Comparison of ENCODE assay signal across 8 cellular contexts in the genomic region with DNA sequence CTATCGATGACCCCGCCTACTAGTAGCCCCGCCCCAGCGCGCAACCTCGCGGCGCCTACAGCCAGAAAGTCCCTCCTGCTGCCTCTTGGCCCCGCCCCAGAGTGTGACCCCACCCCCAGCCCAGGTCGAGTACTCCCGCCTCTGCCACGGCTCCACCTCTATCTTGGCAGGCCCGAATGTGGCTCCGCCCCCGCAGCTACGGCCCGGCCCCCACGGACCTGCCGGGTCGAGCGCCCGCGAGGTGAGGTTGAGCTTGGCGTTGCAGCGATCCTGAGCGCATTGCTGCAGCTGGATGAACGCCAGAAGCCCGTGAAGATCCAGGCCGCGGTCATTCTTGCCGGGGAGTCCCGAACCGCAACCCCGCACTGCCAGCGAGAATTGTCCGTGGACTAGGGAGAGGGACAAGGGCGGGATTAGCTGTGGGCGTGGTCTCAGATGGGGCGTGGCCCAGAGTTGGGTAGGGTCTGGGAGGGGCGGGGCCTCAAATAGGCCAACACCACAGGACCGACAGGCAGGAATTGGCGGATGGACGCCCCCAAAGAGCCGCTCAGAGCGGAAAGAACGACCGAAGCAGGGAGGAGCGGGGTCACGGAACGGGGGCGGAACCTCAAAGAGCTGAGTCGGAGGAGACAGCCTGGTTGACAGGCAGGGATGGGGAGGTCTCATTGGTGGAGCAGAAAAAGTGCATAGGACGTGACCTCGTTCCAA. TPM values are rescaled to one million over a fixed set of nuclear protein-coding genes. Genes with fewer than 3 reads are reported as not detected.
DNase-seq lines count a peak whose midpoint lies in the region; ATAC-seq and TF ChIP-seq lines count a peak whose summit lies in the region.

No MANE protein-coding gene starts in this region.

- ATAC-seq in HG02610 (IDR thresholded peaks at IDR 0.05; ENCODE audit: unreplicated experiment) = peak; percentile 85
- ATAC-seq in upper lobe of left lung (ENCODE audit: low FRiP score in 2 of 2) = peak; percentile 96

- H3K9me3 Mint-ChIP-seq in progenitor cell of endocrine pancreas (ENCODE audit: low read depth) = no peaks in the 10 kb centered on the region

- H3K4me1 ChIP-seq in left ventricle myocardium inferior (peaks cover 22% of the 10 kb centered on the region), upper lobe of left lung (peaks cover 5 to 26% (median 16%) of the 10 kb centered on the region in 4 donors)

- peak overlapping the region; percentile 87 for H3K27ac Mint-ChIP-seq in progenitor cell of endocrine pancreas

- no peaks in the 10 kb centered on the region for H3K4me1 Mint-ChIP-seq in progenitor cell of endocrine pancreas (ENCODE audit: low read depth)

- peaks cover 1% of the 10 kb centered on the region for H3K36me3 Mint-ChIP-seq in progenitor cell of endocrine pancreas (ENCODE audit: insufficient read depth)

- H3K27ac ChIP-seq in left ventricle myocardium inferior (replicated peaks) (peak overlapping the region; percentile 84), upper lobe of left lung (peak overlapping the region; percentile 74 to 90 (median 80))

- WGBS in upper lobe of left lung, 2 donors = 0 to 1% methylated on average over 38 to 40 of the region's 54 CpGs

- DNase-seq in GM10248 (ENCODE audit: extremely low spot score) = peak; percentile 99
- peak; percentile 77 for DNase-seq in NCI-H1092 (lab: John Stamatoyannopoulos, UW)
- peak; percentile 97 to 100 (median 100) for DNase-seq in T-helper 1 cell
- peak; percentile 88 for DNase-seq in amniotic stem cell (lab: John Stamatoyannopoulos, UW)
- DNase-seq in left ventricle myocardium inferior = peak; percentile 98
- DNase-seq in progenitor cell of endocrine pancreas (ENCODE audit: low spot score, unreplicated experiment) = peak; percentile 91
- peak; percentile 99 for DNase-seq in upper lobe of left lung

- POLR2A ChIA-PET in GM10248 (lab: Yijun Ruan, JAX) = interaction anchor here (0.5 to 1.7 kb wide), 9 partner anchors 9 to 291 kb away, joined by 3 to 7 read pairs (median 5); a partner anchor contains a TSS

- intact Hi-C loops in left ventricle myocardium inferior (cut with micrococcal nuclease) = no loop called here

- TF ChIP-seq EP300 in upper lobe of left lung (IDR thresholded peaks at IDR 0.05) = no peak

- H3K4me3 Mint-ChIP-seq in progenitor cell of endocrine pancreas (ENCODE audit: low read depth) = peak overlapping the region; percentile 85

- H3K9me3 ChIP-seq in left ventricle myocardium inferior (replicated peaks) = no peaks in the 10 kb centered on the region
- H3K9me3 ChIP-seq in upper lobe of left lung = no peaks in the 10 kb centered on the region

- no peaks in the 10 kb centered on the region for H3K36me3 ChIP-seq in left ventricle myocardium inferior
- no peaks in the 10 kb centered on the region for H3K36me3 ChIP-seq in upper lobe of left lung

- TF ChIP-seq POLR2A in upper lobe of left lung (IDR thresholded peaks at IDR 0.05) = peak in 2 of 4 donors; percentile 10 to 59

- H3K27me3 ChIP-seq in left ventricle myocardium inferior (ENCODE audit: low read depth) (peaks cover 16% of the 10 kb centered on the region), upper lobe of left lung (no peaks in the 10 kb centered on the region)

- H3K4me3 ChIP-seq in left ventricle myocardium inferior (peak overlapping the region; percentile 72), upper lobe of left lung (peak overlapping the region; percentile 63 to 80 (median 70))

- peaks cover 61% of the 10 kb centered on the region for H3K27me3 Mint-ChIP-seq in progenitor cell of endocrine pancreas

- CTCF ChIA-PET in GM10248 (lab: Yijun Ruan, JAX) = interaction anchor here (0.8 to 12.1 kb wide), 10 partner anchors 11 to 131 kb away, joined by 3 to 88 read pairs (median 5); no protein-coding TSS in a partner anchor

- no peak for TF ChIP-seq CTCF in GM10248 (IDR thresholded peaks at IDR 0.05; ENCODE audit: control extremely low read depth, extremely low read depth, low read depth, missing control alignments)
- no peak for TF ChIP-seq CTCF in left ventricle myocardium inferior (IDR thresholded peaks at IDR 0.05; ENCODE audit: borderline replicate concordance)
- TF ChIP-seq CTCF in progenitor cell of endocrine pancreas (IDR thresholded peaks at IDR 0.05; ENCODE audit: unreplicated experiment) = no peak
- TF ChIP-seq CTCF in upper lobe of left lung (IDR thresholded peaks at IDR 0.05) = no peak

RNA-seq across cellular contexts. Expression of a gene that starts 1.9 kb away (rescaled TPM):
- total RNA-seq in left ventricle myocardium inferior (0.38 TPM), progenitor cell of endocrine pancreas (0.47 and 0.60 TPM in 2 replicates), upper lobe of left lung (10 to 100 TPM in 1 of 6 donors, under 1 TPM in 4, not detected in 1; 0.29 to 13.6 (median 0.39) TPM)

RNA-seq across cellular contexts. Expression of a gene that starts 41.0 kb away (rescaled TPM):
- total RNA-seq in left ventricle myocardium inferior (4.5 TPM), progenitor cell of endocrine pancreas (20.3 and 23.4 TPM in 2 replicates), upper lobe of left lung (10 to 100 TPM in 4 of 6 donors, 1 to 10 TPM in 2; 1.8 to 22.6 (median 13.8) TPM)

RNA-seq across cellular contexts. Expression of a gene that starts 48.8 kb away (rescaled TPM):
- total RNA-seq in left ventricle myocardium inferior (not detected), progenitor cell of endocrine pancreas (not detected in 2 replicates), upper lobe of left lung (not detected)

Comparison
In these comparisons a context has a peak if more than half of its experiments do, and no peak if none do; other contexts are left out.
1. Peak in every context shown above with its lines: DNase-seq, ATAC-seq, H3K4me3 ChIP-seq and H3K27ac ChIP-seq.